Comparison of ENCODE assay signal across 8 cellular contexts in the genomic region with DNA sequence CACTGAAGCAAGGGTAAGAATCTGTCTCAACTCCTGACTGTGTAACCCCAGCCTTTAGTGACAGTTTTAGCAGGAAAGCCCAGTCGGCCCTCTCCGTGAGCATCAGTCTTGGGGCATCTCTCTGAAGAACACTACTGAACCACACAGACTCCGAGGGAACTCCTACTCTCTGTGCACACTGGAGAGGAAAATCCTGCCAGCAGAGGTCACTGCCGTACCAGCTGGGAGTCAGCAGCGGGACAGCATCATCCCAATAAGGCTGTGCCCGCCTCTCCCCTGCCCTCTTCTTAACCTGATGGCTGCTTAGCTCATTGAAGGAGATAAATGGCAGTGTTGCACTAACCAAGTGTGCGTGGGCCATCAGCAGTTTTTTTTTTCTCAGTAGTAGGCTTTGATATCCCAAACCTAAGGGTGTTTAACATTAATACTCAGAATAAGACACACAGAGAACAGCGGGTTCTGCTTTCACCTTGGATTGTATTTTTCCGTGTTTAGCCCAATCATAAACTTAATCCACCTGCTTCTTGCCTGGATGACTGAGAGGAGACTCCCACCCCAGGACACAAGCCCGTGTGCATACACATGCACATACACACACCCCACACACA. TPM values are rescaled to one million over a fixed set of nuclear protein-coding genes. Genes with fewer than 3 reads are reported as not detected.
DNase-seq lines count a peak whose midpoint lies in the region; TF ChIP-seq lines count a peak whose summit lies in the region.

No MANE protein-coding gene starts in this region.

- no peak overlapping the region for H3K23ac ChIP-seq in H9 (ENCODE audit: insufficient read length, low read depth, low read length)

- no peak overlapping the region; a peak in 1 of 7 replicates for H3K27ac Mint-ChIP-seq in H9

- no peak overlapping the region for H3K18ac ChIP-seq in H9 (ENCODE audit: insufficient read length, low read depth, low read length)

- no peak overlapping the region for H3K4me3 Mint-ChIP-seq in H9

- no peak overlapping the region for H3K56ac ChIP-seq in H9 (ENCODE audit: insufficient read length, low read depth, low read length)

- H2BK5ac ChIP-seq in H9 (ENCODE audit: insufficient read length, low read length) = no peak overlapping the region

- H2BK120ac ChIP-seq in H9 (ENCODE audit: low read depth, low read length, poor library complexity, severe bottlenecking) = no peak overlapping the region

- H3K27me3 ChIP-seq in H9 (ENCODE audit: insufficient read depth, low read length) (no peaks in the 10 kb centered on the region), MM.1S (replicated peaks; ENCODE audit: insufficient read depth, low read length) (no peaks in the 10 kb centered on the region), suprapubic skin (no peaks in the 10 kb centered on the region)

- no peak for TF ChIP-seq EP300 in suprapubic skin (IDR thresholded peaks at IDR 0.05)

- H3K4me2 ChIP-seq in H9 (ENCODE audit: insufficient read depth, insufficient read length, low read length) (no peak overlapping the region), MM.1S (ENCODE audit: low read depth, low read length) (no peak overlapping the region)

- TF ChIP-seq CTCF in H9 (conservative IDR thresholded peaks at IDR 0.05) (peak; percentile 96), MM.1S (IDR thresholded peaks at IDR 0.05; ENCODE audit: low read length) (peak; percentile 92), suprapubic skin (IDR thresholded peaks at IDR 0.05) (peak; percentile 74 to 82)

- H3K36me3 ChIP-seq in MM.1S (replicated peaks; ENCODE audit: insufficient read depth, low read length) (no peaks in the 10 kb centered on the region), suprapubic skin (no peaks in the 10 kb centered on the region)

- peaks cover 0 to 4% (median 0%) of the 10 kb centered on the region in 3 experiments; a peak in 2 of 7 replicates for H3K36me3 Mint-ChIP-seq in H9 (ENCODE audit: insufficient read depth in 1 of 3, low read depth in 3 of 3)

- H3K9me3 ChIP-seq in H9 (ENCODE audit: control insufficient read depth, low read depth, low read length) = no peaks in the 10 kb centered on the region
- H3K9me3 ChIP-seq in MM.1S (replicated peaks; ENCODE audit: insufficient read depth, low read length) = no peaks in the 10 kb centered on the region
- H3K9me3 ChIP-seq in suprapubic skin = no peaks in the 10 kb centered on the region

- no peak overlapping the region for H3K4ac ChIP-seq in H9 (ENCODE audit: low read depth, low read length)

- no peaks in the 10 kb centered on the region for H3K23me2 ChIP-seq in H9 (ENCODE audit: insufficient read length, low read depth, low read length, poor library complexity, severe bottlenecking)

- TF ChIP-seq POLR2A in suprapubic skin (IDR thresholded peaks at IDR 0.05) = no peak

- peaks cover 9 to 13% of the 10 kb centered on the region in 2 experiments; a peak in 3 of 5 replicates for H3K9me3 Mint-ChIP-seq in H9

- H2BK20ac ChIP-seq in H9 (ENCODE audit: low read depth, low read length, poor library complexity, severe bottlenecking) = no peak overlapping the region

- H3K27ac ChIP-seq in H9 (ENCODE audit: insufficient read length, low read depth, low read length) (no peak overlapping the region), MM.1S (ENCODE audit: low read length) (no peak overlapping the region), suprapubic skin (no peak overlapping the region)

- H3K79me2 ChIP-seq in H9 (ENCODE audit: insufficient read depth, low read length) (peaks cover 3% of the 10 kb centered on the region; the same call in 1 of the 2 replicates), MM.1S (ENCODE audit: low read length) (peaks cover 7% of the 10 kb centered on the region; the same call in 1 of the 2 replicates)

- H3K4me3 ChIP-seq in MM.1S (ENCODE audit: low read length) (no peak overlapping the region), suprapubic skin (no peak overlapping the region)

- no peak overlapping the region for H3K14ac ChIP-seq in H9 (ENCODE audit: insufficient read depth, low read length)

- peaks cover 6 to 7% of the 10 kb centered on the region in 2 experiments; a peak in 3 of 4 replicates for H3K4me1 Mint-ChIP-seq in H9

- H3K9me2 ChIP-seq in MM.1S (replicated peaks; ENCODE audit: insufficient read depth, low read length) = no peaks in the 10 kb centered on the region

- no peak overlapping the region for H2AK5ac ChIP-seq in H9 (ENCODE audit: insufficient read length, low read length)

- no peaks in the 10 kb centered on the region for H3K79me1 ChIP-seq in H9 (ENCODE audit: insufficient read depth, low read depth, low read length, poor library complexity, severe bottlenecking)

- H4K20me1 ChIP-seq in H9 (ENCODE audit: control insufficient read depth, insufficient read depth, insufficient read length) (no peaks in the 10 kb centered on the region), MM.1S (ENCODE audit: insufficient read depth, low read length) (no peaks in the 10 kb centered on the region)

- H2AFZ ChIP-seq in H9 (ENCODE audit: low read length) = no peak overlapping the region
- no peak overlapping the region for H2AFZ ChIP-seq in MM.1S (ENCODE audit: low read length)

- H2BK15ac ChIP-seq in H9 (ENCODE audit: low read depth, low read length) = no peak overlapping the region

- H3K4me1 ChIP-seq in H9 (ENCODE audit: insufficient read depth, low read length) = no peaks in the 10 kb centered on the region; the same call in 1 of the 2 replicates
- H3K4me1 ChIP-seq in MM.1S (ENCODE audit: low read length) = peaks cover 19% of the 10 kb centered on the region
- peaks cover 8% of the 10 kb centered on the region for H3K4me1 ChIP-seq in suprapubic skin

- no peak overlapping the region for H3T11ph ChIP-seq in H9 (ENCODE audit: low read length)

- H3K9ac ChIP-seq in H9 (ENCODE audit: extremely low read depth, insufficient read length, low read length) (no peak overlapping the region), MM.1S (ENCODE audit: low read length) (no peak overlapping the region)

- WGBS in H9 (ENCODE audit: extremely low coverage, insufficient read length, low lambda C conversion rate) = no CpG with 5 or more reads among the region's 10 CpGs
- 26% methylated on average over 10 of the region's 10 CpGs for WGBS in suprapubic skin

- peak; percentile 89 for DNase-seq in ELR (ENCODE audit: low read depth)
- peak; percentile 91 for DNase-seq in H9
- DNase-seq in MM.1S = peak; percentile 86
- DNase-seq in RPMI8226 = peak; percentile 88
- DNase-seq in activated T-helper 1 cell treated with anti-CD3 and anti-CD28 coated beads, Interleukin-2, amount 50 U/mL, for 16 hours (ENCODE audit: low read depth in 1 of 2, low spot score in 1 of 2) = peak; percentile 77 to 80
- peak; percentile 75 for DNase-seq in fibroblast of the conjunctiva (ENCODE audit: low read depth)
- DNase-seq in nucleus accumbens (lab: John Stamatoyannopoulos, UW) = peak; percentile 15 to 93 (median 74)
- peak; percentile 91 for DNase-seq in suprapubic skin (ENCODE audit: low spot score in 2 of 2)

- H4K5ac ChIP-seq in H9 (ENCODE audit: insufficient read length, low read depth, low read length) = no peak overlapping the region

- no peak overlapping the region for H2BK12ac ChIP-seq in H9 (ENCODE audit: insufficient read length, low read depth, low read length)

- no peak overlapping the region for H4K8ac ChIP-seq in H9 (replicated peaks; ENCODE audit: insufficient read length, low read depth, low read length)

- peaks cover 9% of the 10 kb centered on the region for H3F3A ChIP-seq in MM.1S (ENCODE audit: insufficient read depth, low read length)

- no peak overlapping the region for H4K91ac ChIP-seq in H9 (ENCODE audit: insufficient read length, low read depth, low read length)

- H3K27me3 Mint-ChIP-seq in H9 (ENCODE audit: low read depth) = peaks cover 2% of the 10 kb centered on the region

RNA-seq across cellular contexts. Expression of gene RASA2, which starts 26.6 kb away (rescaled TPM):
- total RNA-seq in H9 (2021) (21.5 and 24.4 TPM in 2 replicates), suprapubic skin (10 to 100 TPM; 14.3 to 48.6 (median 24.0) TPM)
